Comparison of ENCODE assay signal across 13 cellular contexts in genomic region chr10:117652228-117653169, GRCh38.
DNase-seq lines count a peak whose midpoint lies in the region; ATAC-seq and TF ChIP-seq lines count a peak whose summit lies in the region.
"Had no signal": no experiment of that assay in that cellular context is flagged by ENCODE, and none has a peak within 500 bp of the region (broad histone marks: within the 10 kb centered on the region; RNA-seq: fewer than 3 reads in every experiment).

No MANE protein-coding gene starts in this region.

- no peak overlapping the region for H3K4me3 Mint-ChIP-seq in activated T-helper 17 cell treated with anti-CD3 and anti-CD28 coated beads, Interleukin-2, amount 50 U/mL, for 72 hours
- H3K4me3 Mint-ChIP-seq: HFFc6 had no signal

- intact Hi-C loops in transverse colon (cut with DNase I; ENCODE audit: low total_unique reads): no loop called here

- H3K4me3 ChIP-seq in gastroesophageal sphincter: no peak overlapping the region
- no peak overlapping the region for H3K4me3 ChIP-seq in transverse colon
- H3K4me3 ChIP-seq: ovary had no signal

- H3K9me3 ChIP-seq in gastroesophageal sphincter (peaks cover 0 to 50% (median 0%) of the 10 kb centered on the region in 3 donors), transverse colon (no peaks in the 10 kb centered on the region)

- DNase-seq in HuH-7.5 (ENCODE audit: low spot score) (no peak), GF-D8 (lab: John Stamatoyannopoulos, UW) (no peak), transverse colon (no peak)
- DNase-seq: activated effector memory CD4-positive, alpha-beta T cell treated with Interleukin-2 at 50 U/mL for 16 hours; DMS 273 treated with DMSO at 0.1 percent for 48 hours; NCI-H1417; ovary had no signal

- ATAC-seq in GM18511 (IDR thresholded peaks at IDR 0.05; ENCODE audit: unreplicated experiment): peak; percentile 14
- ATAC-seq in GM21367 (IDR thresholded peaks at IDR 0.05; ENCODE audit: unreplicated experiment): peak; percentile 19
- ATAC-seq in HG03060 (IDR thresholded peaks at IDR 0.05; ENCODE audit: low read depth, unreplicated experiment): peak; percentile 7
- ATAC-seq in activated T-helper 17 cell treated with anti-CD3 and anti-CD28 coated beads, Interleukin-2, amount 50 U/mL, for 72 hours (replicated peaks): peak; percentile 1
- ATAC-seq in gastroesophageal sphincter: no peak

- no peaks in the 10 kb centered on the region for H3K36me3 Mint-ChIP-seq in activated T-helper 17 cell treated with anti-CD3 and anti-CD28 coated beads, Interleukin-2, amount 50 U/mL, for 72 hours (ENCODE audit: low read depth)

- no peak for TF ChIP-seq EP300 in gastroesophageal sphincter (IDR thresholded peaks at IDR 0.05)
- TF ChIP-seq EP300 in transverse colon (IDR thresholded peaks at IDR 0.05; ENCODE audit: low read depth): no peak

- no peak overlapping the region for H3K27ac ChIP-seq in gastroesophageal sphincter
- H3K27ac ChIP-seq in transverse colon: no peak overlapping the region
- H3K27ac ChIP-seq: ovary had no signal

- H3K9me3 Mint-ChIP-seq in activated T-helper 17 cell treated with anti-CD3 and anti-CD28 coated beads, Interleukin-2, amount 50 U/mL, for 72 hours: peaks cover 16% of the 10 kb centered on the region

- TF ChIP-seq CTCF in gastroesophageal sphincter (IDR thresholded peaks at IDR 0.05): no peak
- TF ChIP-seq CTCF in transverse colon (IDR thresholded peaks at IDR 0.05): no peak

- in situ Hi-C loops in transverse colon (cut with MboI; ENCODE audit: low pct_ligation_motif_present in 1 of 4, low pct_unique_long_range_greater_than_20kb in 1 of 4, low sequenced_read_pairs in 3 of 4): no loop called here

- no peak for TF ChIP-seq POLR2A in gastroesophageal sphincter (IDR thresholded peaks at IDR 0.05)
- no peak for TF ChIP-seq POLR2A in transverse colon (IDR thresholded peaks at IDR 0.05)

- H3K27me3 Mint-ChIP-seq in activated T-helper 17 cell treated with anti-CD3 and anti-CD28 coated beads, Interleukin-2, amount 50 U/mL, for 72 hours: peaks cover 19% of the 10 kb centered on the region

- H3K27me3 ChIP-seq in gastroesophageal sphincter (peaks cover 10% of the 10 kb centered on the region), transverse colon (no peaks in the 10 kb centered on the region)
- H3K27me3 ChIP-seq: ovary had no signal

- WGBS in gastroesophageal sphincter (ENCODE audit: low coverage in 1 of 2), 2 donors: 78 to 80% methylated on average over 1 to 3 of the region's 3 CpGs
- 75 to 100% methylated on average over 2 to 3 of the region's 3 CpGs for WGBS in transverse colon (ENCODE audit: low coverage in 1 of 2), 2 donors

- H3K4me1 ChIP-seq in gastroesophageal sphincter (no peaks in the 10 kb centered on the region), transverse colon (no peaks in the 10 kb centered on the region)

- H3K4me1 Mint-ChIP-seq in activated T-helper 17 cell treated with anti-CD3 and anti-CD28 coated beads, Interleukin-2, amount 50 U/mL, for 72 hours: no peaks in the 10 kb centered on the region

- no peaks in the 10 kb centered on the region for H3K36me3 ChIP-seq in gastroesophageal sphincter
- no peaks in the 10 kb centered on the region for H3K36me3 ChIP-seq in transverse colon
- H3K36me3 ChIP-seq: ovary had no signal

- peak overlapping the region; percentile 55 for H3K27ac Mint-ChIP-seq in activated T-helper 17 cell treated with anti-CD3 and anti-CD28 coated beads, Interleukin-2, amount 50 U/mL, for 72 hours
- H3K27ac Mint-ChIP-seq: HFFc6 had no signal
